ENCODE assay signal across 23 cellular contexts in the genomic region with DNA sequence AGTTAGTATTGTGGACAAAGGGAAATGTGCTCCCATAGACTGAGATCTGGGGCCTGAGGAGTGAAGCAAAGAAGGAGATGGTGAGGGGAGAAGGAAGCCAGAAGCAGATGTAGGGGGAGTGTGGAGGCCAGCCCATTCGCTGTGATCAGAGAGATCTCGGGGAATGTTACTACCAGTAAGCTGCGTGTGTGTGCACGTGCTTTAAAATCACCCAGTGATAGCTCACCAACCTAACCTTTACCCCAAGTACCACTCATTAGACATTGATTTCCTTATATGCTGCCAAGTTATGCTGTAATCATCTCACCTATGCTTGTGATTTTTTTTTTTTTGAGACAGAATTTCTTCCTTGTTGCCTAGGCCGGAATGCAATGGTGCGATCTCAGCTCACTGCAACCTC.
A peak's percentile ranks its signal among the peaks of the same experiment; 100 is the strongest.
DNase-seq lines count a peak whose midpoint lies in the region; ATAC-seq, FAIRE-seq and TF ChIP-seq lines count a peak whose summit lies in the region.
"Had no signal": no experiment of that assay in that cellular context is flagged by ENCODE, and none has a peak within 500 bp of the region (broad histone marks: within the 10 kb centered on the region; RNA-seq: fewer than 3 reads in every experiment).

No MANE protein-coding gene starts in this region.

- H3K36me3 ChIP-seq in GM23338 (ENCODE audit: insufficient read depth) (no peaks in the 10 kb centered on the region), left lung (no peaks in the 10 kb centered on the region), small intestine (ENCODE audit: control insufficient read depth in 2 of 2, insufficient read depth in 2 of 2, low read length in 2 of 2) (no peaks in the 10 kb centered on the region), tibial nerve (no peaks in the 10 kb centered on the region)
- H3K36me3 ChIP-seq: BLaER1 treated with 17β-estradiol and CSF1 and Interleukin-3, amounts not matched to agents 10 nM and 100 nM had no signal

- no peak overlapping the region for H3K4me3 ChIP-seq in GM23338
- H3K4me3 ChIP-seq in left lung = no peak overlapping the region
- H3K4me3 ChIP-seq in small intestine (ENCODE audit: low read depth in 1 of 2, low read length in 2 of 2) = no peak overlapping the region
- no peak overlapping the region for H3K4me3 ChIP-seq in tibial nerve
- H3K4me3 ChIP-seq: A549; BLaER1 treated with 17β-estradiol and CSF1 and Interleukin-3, amounts not matched to agents 10 nM and 100 nM had no signal

- H4K20me1 ChIP-seq in GM23338 (replicated peaks; ENCODE audit: insufficient read depth) = no peaks in the 10 kb centered on the region
- H4K20me1 ChIP-seq: BLaER1 treated with 17β-estradiol and CSF1 and Interleukin-3, amounts not matched to agents 10 nM and 100 nM had no signal

- DNase-seq in GM23338 (ENCODE audit: low spot score) (no peak), left lung (no peak), small intestine (peak; percentile 92), type B pancreatic cell (ENCODE audit: extremely low spot score, unreplicated experiment) (no peak), NCI-H2107 treated with DMSO at 0.1 percent for 48 hours (lab: John Stamatoyannopoulos, UW; ENCODE audit: unreplicated experiment) (no peak), tibial nerve (ENCODE audit: low spot score in 2 of 2) (no peak)
- no peak for DNase-seq in stimulated activated naive CD4-positive, alpha-beta T cell treated with Interleukin-2 at 50 U/mL for 16 hours (lab: John Stamatoyannopoulos, UW)
- DNase-seq: AML-193; Caco-2; Calu3; CD4-positive, alpha-beta T cell; CD8-positive, alpha-beta T cell; DMS79 treated with DMSO at 0.1 percent for 48 hours; GF-D8 had no signal

- peaks cover 0 to 2% of the 10 kb centered on the region in 2 donors for H3K9me3 ChIP-seq in left lung
- no peaks in the 10 kb centered on the region for H3K9me3 ChIP-seq in small intestine (ENCODE audit: control insufficient read depth, low read depth)
- H3K9me3 ChIP-seq in tibial nerve = no peaks in the 10 kb centered on the region
- H3K9me3 ChIP-seq: A549, Caco-2 had no signal

- H3K27ac ChIP-seq in GM23338 (ENCODE audit: low read depth) (no peak overlapping the region), left lung (no peak overlapping the region), small intestine (ENCODE audit: low read depth in 1 of 2, low read length in 1 of 2) (no peak overlapping the region), tibial nerve (no peak overlapping the region)
- H3K27ac ChIP-seq: 22Rv1; A549; BLaER1 treated with 17β-estradiol and CSF1 and Interleukin-3, amounts not matched to agents 10 nM and 100 nM; C4-2B had no signal

- H3K4me2 ChIP-seq in GM23338 = no peak overlapping the region
- H3K4me2 ChIP-seq: A549; BLaER1 treated with 17β-estradiol and CSF1 and Interleukin-3, amounts not matched to agents 10 nM and 100 nM had no signal

- H3K4me3 Mint-ChIP-seq in GM23338 (no peak overlapping the region), type B pancreatic cell (no peak overlapping the region)
- H3K4me3 Mint-ChIP-seq: B cell; CD4-positive, alpha-beta T cell; CD8-positive, alpha-beta T cell had no signal

- intact Hi-C loops in left lung (cut with DNase I) = no loop called here

- H3K27me3 ChIP-seq in GM23338 (ENCODE audit: insufficient read depth) (no peaks in the 10 kb centered on the region), left lung (no peaks in the 10 kb centered on the region), small intestine (ENCODE audit: control insufficient read depth in 2 of 2, insufficient read depth in 2 of 2, low read length in 2 of 2) (no peaks in the 10 kb centered on the region), tibial nerve (no peaks in the 10 kb centered on the region)
- H3K27me3 ChIP-seq: BLaER1 treated with 17β-estradiol and CSF1 and Interleukin-3, amounts not matched to agents 10 nM and 100 nM had no signal

- TF ChIP-seq CTCF in GM23338 (conservative IDR thresholded peaks at IDR 0.05; ENCODE audit: low read depth in 2 of 2) (no peak), left lung (IDR thresholded peaks at IDR 0.05) (no peak), type B pancreatic cell (conservative IDR thresholded peaks at IDR 0.05) (no peak), tibial nerve (IDR thresholded peaks at IDR 0.05) (no peak)

- H3K4me1 Mint-ChIP-seq in GM23338 (peaks cover 8% of the 10 kb centered on the region), type B pancreatic cell (ENCODE audit: unreplicated experiment) (no peaks in the 10 kb centered on the region)
- H3K4me1 Mint-ChIP-seq: B cell had no signal

- peaks cover 2% of the 10 kb centered on the region for H3K27me3 Mint-ChIP-seq in GM23338 (ENCODE audit: insufficient read depth, low read depth, poor library complexity)
- no peaks in the 10 kb centered on the region for H3K27me3 Mint-ChIP-seq in type B pancreatic cell
- H3K27me3 Mint-ChIP-seq: B cell; CD4-positive, alpha-beta T cell had no signal

- FAIRE-seq in small intestine (lab: Jason Lieb, UNC) = no peak
- FAIRE-seq: A549, D721Med, G401.6, GM12891, GM19239 had no signal

- H3K9me3 Mint-ChIP-seq in GM23338 (no peaks in the 10 kb centered on the region; the same call in 1 of the 3 replicates), type B pancreatic cell (peaks cover 7% of the 10 kb centered on the region)
- H3K9me3 Mint-ChIP-seq: CD8-positive, alpha-beta T cell had no signal

- peaks cover 25% of the 10 kb centered on the region for H3K9me2 ChIP-seq in GM23338 (ENCODE audit: insufficient read depth)

- H2AFZ ChIP-seq in GM23338 = 0 out of 2 replicates have a peak overlapping the region, but pooled peaks have one; percentile 10

- H3K36me3 Mint-ChIP-seq in GM23338 (ENCODE audit: low read depth) (no peaks in the 10 kb centered on the region), type B pancreatic cell (no peaks in the 10 kb centered on the region)
- H3K36me3 Mint-ChIP-seq: CD8-positive, alpha-beta T cell had no signal

- H3F3A ChIP-seq in GM23338 (replicated peaks; ENCODE audit: low read depth) = no peaks in the 10 kb centered on the region

- TF ChIP-seq POLR2A in tibial nerve (IDR thresholded peaks at IDR 0.05) = no peak

- H3K79me2 ChIP-seq in GM23338 (replicated peaks; ENCODE audit: insufficient read depth) = no peaks in the 10 kb centered on the region

- no peak for TF ChIP-seq EP300 in tibial nerve (IDR thresholded peaks at IDR 0.05)

- ATAC-seq in GM23338 (no peak), left lung (peak; percentile 15)
- ATAC-seq: A549; CD8-positive, alpha-beta T cell had no signal

- 33 to 76% (median 50%) methylated on average over 6 of the region's 6 CpGs for WGBS in small intestine, 3 donors
- 88 to 91% methylated on average over 6 of the region's 6 CpGs for WGBS in tibial nerve, 2 donors

- H3K27ac Mint-ChIP-seq in GM23338 (no peak overlapping the region), type B pancreatic cell (peak overlapping the region; percentile 87)
- H3K27ac Mint-ChIP-seq: B cell; CD4-positive, alpha-beta T cell; CD8-positive, alpha-beta T cell had no signal

- H3K4me1 ChIP-seq in GM23338 (ENCODE audit: insufficient read depth) (no peaks in the 10 kb centered on the region), left lung (no peaks in the 10 kb centered on the region), small intestine (ENCODE audit: control insufficient read depth in 2 of 2, insufficient read depth in 1 of 2, low read depth in 1 of 2, low read length in 1 of 2) (peaks cover 0 to 2% of the 10 kb centered on the region in 2 donors), tibial nerve (no peaks in the 10 kb centered on the region)
- H3K4me1 ChIP-seq: A549, Caco-2 had no signal
